In the genomic region with DNA sequence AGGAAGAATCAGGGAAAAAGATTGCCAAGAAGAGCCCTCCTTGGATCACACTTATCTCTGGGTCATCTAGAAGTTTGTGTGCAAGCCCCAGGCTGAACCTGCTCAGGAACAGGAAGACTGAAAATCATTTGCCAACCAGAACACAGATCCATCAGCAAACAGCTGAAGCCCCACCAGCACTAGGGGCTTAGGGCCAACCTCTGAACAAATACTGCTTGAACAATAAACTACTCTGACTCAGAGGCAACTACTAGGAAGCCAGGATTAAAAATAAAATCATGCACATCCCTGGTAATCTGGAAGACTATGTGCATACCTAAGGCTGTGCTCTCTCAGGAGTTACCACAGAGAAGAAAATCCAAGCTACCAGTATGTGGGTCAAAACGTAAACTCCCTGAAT, we compare ENCODE assay signal across 25 cellular contexts. TPM values are rescaled to one million over a fixed set of nuclear protein-coding genes. Genes with fewer than 3 reads are reported as not detected.
DNase-seq lines count a peak whose midpoint lies in the region; ATAC-seq and TF ChIP-seq lines count a peak whose summit lies in the region.
"Had no signal": no experiment of that assay in that cellular context is flagged by ENCODE, and none has a peak within 500 bp of the region (broad histone marks: within the 10 kb centered on the region; RNA-seq: fewer than 3 reads in every experiment).

No MANE protein-coding gene starts in this region.

- no peak overlapping the region for H3K27ac Mint-ChIP-seq in CD4-positive, alpha-beta memory T cell

- no peaks in the 10 kb centered on the region for H3K9me3 ChIP-seq in aorta (ENCODE audit: control insufficient read depth, low read length)
- H3K9me3 ChIP-seq in CD4-positive, alpha-beta memory T cell (ENCODE audit: control insufficient read depth in 1 of 2, low read length in 2 of 2): no peaks in the 10 kb centered on the region

- no peaks in the 10 kb centered on the region for H3K27me3 ChIP-seq in aorta (ENCODE audit: control insufficient read depth in 1 of 2, insufficient read depth in 2 of 2, low read length in 1 of 2)
- no peaks in the 10 kb centered on the region for H3K27me3 ChIP-seq in CD4-positive, alpha-beta memory T cell (ENCODE audit: insufficient read depth, low read length)

- no peaks in the 10 kb centered on the region for H3K4me1 Mint-ChIP-seq in CD4-positive, alpha-beta memory T cell

- H3K27ac ChIP-seq in VCaP (peak overlapping the region; percentile 89), aorta (ENCODE audit: low read depth in 1 of 2, low read length in 2 of 2) (peak overlapping the region in 1 of 2 donors; percentile 30)
- no peak overlapping the region for H3K27ac ChIP-seq in CD4-positive, alpha-beta memory T cell (ENCODE audit: low read depth, low read length)
- H3K27ac ChIP-seq: HL-60, KMS-11 had no signal

- no peak overlapping the region for H3K4me3 Mint-ChIP-seq in CD4-positive, alpha-beta memory T cell

- 4 to 9% methylated on average over 1 of the region's 1 CpG for WGBS in aorta, 2 donors

- POLR2A ChIA-PET in CD4-positive, alpha-beta memory T cell (lab: Charles Lee; ENCODE audit: partially characterized antibody): no interaction called here

- H3K4me1 ChIP-seq in aorta (ENCODE audit: control insufficient read depth in 1 of 2, insufficient read depth in 2 of 2, low read length in 2 of 2): peaks cover 7 to 16% of the 10 kb centered on the region in 2 donors
- no peaks in the 10 kb centered on the region for H3K4me1 ChIP-seq in CD4-positive, alpha-beta memory T cell (ENCODE audit: insufficient read depth, low read length)

- intact Hi-C loops in aorta (cut with DNase I): no loop called here
- intact Hi-C loops in CD4-positive, alpha-beta memory T cell (cut with micrococcal nuclease): no loop called here

- ATAC-seq in aorta (ENCODE audit: low FRiP score): peak; percentile 60
- no peak for ATAC-seq in HG02840 (IDR thresholded peaks at IDR 0.05; ENCODE audit: low FRiP score, unreplicated experiment)
- ATAC-seq: GM12878, SK-N-SH treated with all-trans-retinoic acid at 6 μM for 48 hours had no signal

- CTCF ChIA-PET in CD4-positive, alpha-beta memory T cell (lab: Charles Lee; ENCODE audit: partially characterized antibody): no interaction called here

- no peaks in the 10 kb centered on the region for H3K36me3 ChIP-seq in aorta (ENCODE audit: control insufficient read depth in 1 of 2, insufficient read depth in 2 of 2, low read length in 1 of 2)
- no peaks in the 10 kb centered on the region for H3K36me3 ChIP-seq in CD4-positive, alpha-beta memory T cell (ENCODE audit: insufficient read depth, low read length)

- peaks cover 0 to 1% (median 0%) of the 10 kb centered on the region in 8 donors for H3K9me3 Mint-ChIP-seq in CD4-positive, alpha-beta memory T cell

- DNase-seq in ELF-1 (ENCODE audit: low read depth, low spot score) (peak; percentile 45), medulla oblongata (ENCODE audit: extremely low spot score) (peak; percentile 8), aorta (peak in 1 of 2 donors; percentile 53)
- DNase-seq in activated CD4-positive, alpha-beta T cell treated with anti-CD3 and anti-CD28 coated beads for 48 hours: no peak
- DNase-seq in CD4-positive, alpha-beta memory T cell: no peak
- DNase-seq: AML-193, COR-L47, DMS 273 treated with DMSO at 0.1 percent for 48 hours, GF-D8, H7, NCI-H1436 treated with DMSO at 0.1 percent for 48 hours, NCI-H2029 treated with DMSO at 0.1 percent for 48 hours, NCI-H2171 treated with DMSO at 0.1 percent for 48 hours, NCI-H446 treated with DMSO at 0.1 percent for 48 hours, NCI-H69, OCI-M1, SIG-M5 had no signal

- H3K4me3 ChIP-seq in aorta (ENCODE audit: low read length in 2 of 2): no peak overlapping the region
- no peak overlapping the region for H3K4me3 ChIP-seq in CD4-positive, alpha-beta memory T cell (ENCODE audit: low read length in 2 of 2)
- H3K4me3 ChIP-seq: GM12878 had no signal

- no peak for TF ChIP-seq CTCF in VCaP (conservative IDR thresholded peaks at IDR 0.05)

- H3K27me3 Mint-ChIP-seq in CD4-positive, alpha-beta memory T cell: peaks cover 4 to 6% of the 10 kb centered on the region in 2 donors

- H3K36me3 Mint-ChIP-seq in CD4-positive, alpha-beta memory T cell: no peaks in the 10 kb centered on the region

RNA-seq across cellular contexts. Expression of a gene that starts 15.8 kb away (rescaled TPM):
- 1 to 10 TPM; 4.7 to 6.9 TPM for total RNA-seq in aorta
- polyA plus RNA-seq in aorta: 1 to 10 TPM; 1.4 to 1.6 TPM
- 1 to 10 TPM in 1 of 2 experiments, under 1 TPM in 1; 0.99 to 1.3 TPM for total RNA-seq in CD4-positive, alpha-beta memory T cell
- polyA plus RNA-seq in CD4-positive, alpha-beta memory T cell: 1 to 10 TPM; 2.0 to 3.4 TPM
- total RNA-seq: M059J, RPMI7951 had no signal

Comparison
In these comparisons a context has a peak if more than half of its experiments do, and no peak if none do; other contexts are left out.
1. DNase-seq: peak in ELF-1 (single experiment) and medulla oblongata (single experiment); none in activated CD4-positive, alpha-beta T cell treated with anti-CD3 and anti-CD28 coated beads for 48 hours (single experiment) and CD4-positive, alpha-beta memory T cell (0 of 5).